21 cellular contexts compared by ENCODE assay signal in the genomic region with DNA sequence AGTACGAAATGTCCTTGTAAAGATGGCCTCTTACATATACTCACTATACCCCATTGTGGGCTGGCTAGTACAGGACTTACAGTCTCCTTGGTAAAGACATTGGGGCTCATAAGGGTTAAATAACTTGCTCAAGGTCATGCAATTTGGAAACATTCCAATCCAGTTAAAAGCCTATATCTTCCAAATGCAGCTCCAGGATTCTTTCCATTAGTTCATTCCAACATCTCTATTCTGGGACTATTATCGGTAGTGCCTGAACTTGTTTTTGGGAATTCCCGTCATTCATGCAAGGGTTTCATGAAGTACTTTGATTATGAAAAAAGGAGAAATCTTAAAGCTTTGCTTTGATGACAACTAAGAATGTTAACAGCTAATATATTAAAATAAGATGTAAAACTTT.
"Had no signal": no experiment of that assay in that cellular context is flagged by ENCODE, and none has a peak within 500 bp of the region (broad histone marks: within the 10 kb centered on the region; RNA-seq: fewer than 3 reads in every experiment).

No MANE protein-coding gene starts in this region.

- H3K27me3 ChIP-seq: SJCRH30 had no signal

- H3K9me3 Mint-ChIP-seq: IgD-negative memory B cell had no signal

- H3K4me1 ChIP-seq: SJCRH30 had no signal

- ATAC-seq: K562, SK-N-SH treated with all-trans-retinoic acid at 6 μM for 48 hours had no signal

- H3K4me3 Mint-ChIP-seq: IgD-negative memory B cell had no signal

- H3K36me3 ChIP-seq: SJCRH30 had no signal

- H3K27me3 Mint-ChIP-seq: IgD-negative memory B cell had no signal

- H3K4me3 ChIP-seq: K562, SJCRH30 had no signal

- H3K36me3 Mint-ChIP-seq: IgD-negative memory B cell had no signal

- DNase-seq: Kasumi-1, MM.1S, NCI-H1092 treated with DMSO at 0.1 percent for 48 hours, NCI-H1436, NCI-H187, NCI-H2029, NCI-H2081 treated with DMSO at 0.1 percent for 48 hours, NCI-H2171, NCI-H226, NCI-H446, NCI-H510A, NCI-H524 treated with DMSO at 0.1 percent for 48 hours, NCI-H774, RPMI8226, SHP77 treated with DMSO at 0.1 percent for 48 hours, SJCRH30 had no signal

- H3K4me1 Mint-ChIP-seq: IgD-negative memory B cell had no signal

- H3K9me3 ChIP-seq: SJCRH30 had no signal

- H3K27ac ChIP-seq: HL-60, KMS-11, SJCRH30 had no signal
